Comparison of ENCODE assay signal across 8 cellular contexts in genomic region chr6:90610671-90611542, GRCh38. TPM values are rescaled to one million over a fixed set of nuclear protein-coding genes. Genes with fewer than 3 reads are reported as not detected.
DNase-seq lines count a peak whose midpoint lies in the region; ATAC-seq lines count a peak whose summit lies in the region.

No MANE protein-coding gene starts in this region.

- H3K36me3 Mint-ChIP-seq in effector memory CD8-positive, alpha-beta T cell (ENCODE audit: insufficient read depth): no peaks in the 10 kb centered on the region
- H3K36me3 Mint-ChIP-seq in memory B cell: no peaks in the 10 kb centered on the region

- peak; percentile 5 for DNase-seq in M059J (ENCODE audit: low read depth)
- DNase-seq in activated CD4-positive, alpha-beta T cell treated with anti-CD3 and anti-CD28 coated beads, Interleukin-2, amount 50 U/mL, for 1 hour: peak; percentile 2
- DNase-seq in effector memory CD8-positive, alpha-beta T cell: no peak
- peak in 1 of 2 donors; percentile 22 for DNase-seq in memory B cell (ENCODE audit: low spot score in 2 of 2)
- DNase-seq in stimulated activated naive CD4-positive, alpha-beta T cell treated with Interleukin-2 at 50 U/mL for 16 hours (lab: John Stamatoyannopoulos, UW): peak; percentile 10
- no peak for DNase-seq in NK-92 (lab: John Stamatoyannopoulos, UW; ENCODE audit: unreplicated experiment)

- no peaks in the 10 kb centered on the region for H3K9me3 Mint-ChIP-seq in effector memory CD8-positive, alpha-beta T cell
- no peaks in the 10 kb centered on the region for H3K9me3 Mint-ChIP-seq in memory B cell

- H3K27me3 Mint-ChIP-seq in effector memory CD8-positive, alpha-beta T cell: peaks cover 63 to 77% of the 10 kb centered on the region in 2 donors
- H3K27me3 Mint-ChIP-seq in memory B cell: peaks cover 18% of the 10 kb centered on the region

- H3K4me1 Mint-ChIP-seq in effector memory CD8-positive, alpha-beta T cell (ENCODE audit: low read depth in 2 of 2): peaks cover 13 to 14% of the 10 kb centered on the region in 2 donors
- H3K4me1 Mint-ChIP-seq in memory B cell: peaks cover 9% of the 10 kb centered on the region

- H3K27ac Mint-ChIP-seq in effector memory CD8-positive, alpha-beta T cell: no peak overlapping the region
- H3K27ac Mint-ChIP-seq in memory B cell: peak overlapping the region; percentile 10

- ATAC-seq in GM21737 (IDR thresholded peaks at IDR 0.05; ENCODE audit: unreplicated experiment) (peak; percentile 64), memory B cell (ENCODE audit: low read depth) (peak; percentile 72)
- peak; percentile 60 for ATAC-seq in effector memory CD8-positive, alpha-beta T cell (replicated peaks)

- H3K4me3 Mint-ChIP-seq in effector memory CD8-positive, alpha-beta T cell: peak overlapping the region; percentile 89 to 91
- peak overlapping the region; percentile 91 for H3K4me3 Mint-ChIP-seq in memory B cell

- H3K4me3 ChIP-seq in GM08714 (ENCODE audit: low read length): peak overlapping the region; percentile 57; the same call in 1 of the 2 replicates

RNA-seq across cellular contexts. Expression of gene MAP3K7, which starts 24.0 kb away (rescaled TPM):
- 17.1 and 20.5 TPM in 2 replicates for total RNA-seq in M059J (2014; rRNA removed; shearing (Covaris generic))

Comparison
In these comparisons a context has a peak if more than half of its experiments do, and no peak if none do; other contexts are left out.
1. DNase-seq: peak in M059J (single experiment), activated CD4-positive, alpha-beta T cell treated with anti-CD3 and anti-CD28 coated beads, Interleukin-2, amount 50 U/mL, for 1 hour (single experiment) and stimulated activated naive CD4-positive, alpha-beta T cell treated with Interleukin-2 at 50 U/mL for 16 hours (single experiment); none in effector memory CD8-positive, alpha-beta T cell (0 of 3) and NK-92 (single experiment).
2. Peak in every context shown above with its lines, with median percentiles within 50 percentile points of each other: ATAC-seq.